In the genomic region with DNA sequence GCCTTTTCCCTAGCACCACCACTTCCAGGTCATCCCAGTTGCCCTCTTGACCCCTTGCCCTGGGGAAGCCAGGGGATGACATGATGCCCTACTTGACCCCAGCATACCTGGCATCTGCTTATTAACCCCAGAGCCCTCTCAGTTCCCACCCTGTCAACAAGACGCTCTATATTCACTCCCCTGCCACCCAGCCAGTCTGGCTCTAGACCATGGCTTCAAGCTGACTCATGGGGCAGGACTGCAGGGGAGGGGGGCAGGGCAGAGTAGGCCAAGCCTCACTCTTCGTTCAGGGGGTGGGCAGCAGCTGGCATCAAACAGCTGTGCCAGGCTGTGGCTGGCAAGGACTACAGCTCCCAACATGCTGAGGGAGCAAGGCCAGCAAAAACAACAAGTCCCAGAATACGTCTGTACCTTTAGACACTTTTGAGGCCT, we compare ENCODE assay signal across 8 cellular contexts. TPM values are rescaled to one million over a fixed set of nuclear protein-coding genes. Genes with fewer than 3 reads are reported as not detected.
DNase-seq lines count a peak whose midpoint lies in the region; ATAC-seq lines count a peak whose summit lies in the region.

No MANE protein-coding gene starts in this region.

- H3K27ac Mint-ChIP-seq in activated naive CD4-positive, alpha-beta T cell treated with anti-CD3 and anti-CD28 coated beads, Interleukin-2, amount 50 U/mL, for 24 hours: peak overlapping the region; percentile 55
- no peak overlapping the region for H3K27ac Mint-ChIP-seq in activated naive CD4-positive, alpha-beta T cell treated with anti-CD3 and anti-CD28 coated beads, Interleukin-2, amount 50 U/mL, for 72 hours

- no peak for ATAC-seq in activated naive CD4-positive, alpha-beta T cell treated with anti-CD3 and anti-CD28 coated beads, Interleukin-2, amount 50 U/mL, for 72 hours
- ATAC-seq in GM19467 (IDR thresholded peaks at IDR 0.05; ENCODE audit: unreplicated experiment): no peak

- H3K4me3 Mint-ChIP-seq in activated naive CD4-positive, alpha-beta T cell treated with anti-CD3 and anti-CD28 coated beads, Interleukin-2, amount 50 U/mL, for 24 hours: peak overlapping the region; percentile 80

- no peaks in the 10 kb centered on the region for H3K36me3 Mint-ChIP-seq in activated naive CD4-positive, alpha-beta T cell treated with anti-CD3 and anti-CD28 coated beads, Interleukin-2, amount 50 U/mL, for 24 hours
- peaks cover 0 to 5% of the 10 kb centered on the region in 2 donors for H3K36me3 Mint-ChIP-seq in activated naive CD4-positive, alpha-beta T cell treated with anti-CD3 and anti-CD28 coated beads, Interleukin-2, amount 50 U/mL, for 72 hours

- no peak for DNase-seq in activated naive CD4-positive, alpha-beta T cell treated with anti-CD3 and anti-CD28 coated beads, Interleukin-2, amount 50 U/mL, for 72 hours (ENCODE audit: low spot score in 2 of 2)
- peak; percentile 30 for DNase-seq in inferior parietal cortex (ENCODE audit: extremely low spot score)
- DNase-seq in substantia nigra (lab: John Stamatoyannopoulos, UW): peak in 46 of 49 donors; percentile 12 to 89 (median 54)
- DNase-seq in activated CD4-positive, alpha-beta T cell treated with anti-CD3 and anti-CD28 coated beads for 1 hour: no peak
- DNase-seq in NCI-H748 (lab: John Stamatoyannopoulos, UW; ENCODE audit: unreplicated experiment): no peak

- H3K27ac ChIP-seq in angular gyrus (ENCODE audit: low read depth, low read length) (peak overlapping the region; percentile 42), substantia nigra (ENCODE audit: low read depth, low read length, poor library complexity, severe bottlenecking) (peak overlapping the region; percentile 85)

- H3K4me1 Mint-ChIP-seq in activated naive CD4-positive, alpha-beta T cell treated with anti-CD3 and anti-CD28 coated beads, Interleukin-2, amount 50 U/mL, for 24 hours: peaks cover 53% of the 10 kb centered on the region

- H3K27me3 Mint-ChIP-seq in activated naive CD4-positive, alpha-beta T cell treated with anti-CD3 and anti-CD28 coated beads, Interleukin-2, amount 50 U/mL, for 24 hours: no peaks in the 10 kb centered on the region

- H3K9me3 Mint-ChIP-seq in activated naive CD4-positive, alpha-beta T cell treated with anti-CD3 and anti-CD28 coated beads, Interleukin-2, amount 50 U/mL, for 24 hours: no peaks in the 10 kb centered on the region
- H3K9me3 Mint-ChIP-seq in activated naive CD4-positive, alpha-beta T cell treated with anti-CD3 and anti-CD28 coated beads, Interleukin-2, amount 50 U/mL, for 72 hours: no peaks in the 10 kb centered on the region

RNA-seq across cellular contexts. Expression of gene ATOSB, which starts 5.3 kb away (rescaled TPM):
- 10 to 100 TPM in 1 of 2 donors, 1 to 10 TPM in 1; 6.9 to 19.9 TPM for total RNA-seq in activated naive CD4-positive, alpha-beta T cell treated with anti-CD3 and anti-CD28 coated beads, Interleukin-2, amount 50 U/mL, for 72 hours

RNA-seq across cellular contexts. Expression of gene STOML2, which starts 7.4 kb away (rescaled TPM):
- total RNA-seq in activated naive CD4-positive, alpha-beta T cell treated with anti-CD3 and anti-CD28 coated beads, Interleukin-2, amount 50 U/mL, for 72 hours: 100 to 1,000 TPM; 151 to 216 TPM

RNA-seq across cellular contexts. Expression of gene PIGO, which starts 14.0 kb away (rescaled TPM):
- total RNA-seq in activated naive CD4-positive, alpha-beta T cell treated with anti-CD3 and anti-CD28 coated beads, Interleukin-2, amount 50 U/mL, for 72 hours: 10 to 100 TPM; 13.0 to 20.3 TPM

RNA-seq across cellular contexts. Expression of gene FANCG, which starts 30.6 kb away (rescaled TPM):
- 100 to 1,000 TPM; 114 to 194 TPM for total RNA-seq in activated naive CD4-positive, alpha-beta T cell treated with anti-CD3 and anti-CD28 coated beads, Interleukin-2, amount 50 U/mL, for 72 hours

RNA-seq across cellular contexts. Expression of gene VCP, which starts 37.9 kb away (rescaled TPM):
- 100 to 1,000 TPM; 208 to 305 TPM for total RNA-seq in activated naive CD4-positive, alpha-beta T cell treated with anti-CD3 and anti-CD28 coated beads, Interleukin-2, amount 50 U/mL, for 72 hours

Comparison
In these comparisons a context has a peak if more than half of its experiments do, and no peak if none do; other contexts are left out.
1. DNase-seq: peak in inferior parietal cortex (single experiment) and substantia nigra (46 of 49); none in activated naive CD4-positive, alpha-beta T cell treated with anti-CD3 and anti-CD28 coated beads, Interleukin-2, amount 50 U/mL, for 72 hours (0 of 2), activated CD4-positive, alpha-beta T cell treated with anti-CD3 and anti-CD28 coated beads for 1 hour (single experiment) and NCI-H748 (single experiment).